17 cellular contexts compared by ENCODE assay signal in the genomic region with DNA sequence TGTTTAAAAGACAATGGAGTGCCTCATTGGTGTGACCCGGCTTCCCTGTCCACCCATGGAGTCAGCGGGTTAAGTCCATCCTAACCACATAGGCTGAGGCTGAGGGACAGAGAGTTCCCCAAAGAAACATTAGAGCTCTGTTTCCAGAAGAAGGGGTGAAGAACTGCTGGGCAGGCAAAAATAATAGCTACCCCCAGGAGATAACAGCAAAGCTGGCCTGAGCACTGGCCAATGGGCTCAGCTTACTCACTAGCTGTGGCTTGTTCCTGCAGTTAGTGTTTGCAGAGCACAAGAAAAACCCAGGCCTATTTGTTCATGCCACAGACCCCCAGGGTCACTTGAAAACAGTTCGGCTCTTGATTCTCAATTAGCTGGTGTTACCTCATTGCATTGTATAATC.
A peak's percentile ranks its signal among the peaks of the same experiment; 100 is the strongest.
DNase-seq lines count a peak whose midpoint lies in the region; ATAC-seq and TF ChIP-seq lines count a peak whose summit lies in the region.
"Had no signal": no experiment of that assay in that cellular context is flagged by ENCODE, and none has a peak within 500 bp of the region (broad histone marks: within the 10 kb centered on the region; RNA-seq: fewer than 3 reads in every experiment).

No MANE protein-coding gene starts in this region.

- DNase-seq in neural progenitor cell (ENCODE audit: low spot score) (no peak), NCI-H82 (lab: John Stamatoyannopoulos, UW) (no peak), LoVo (ENCODE audit: low spot score) (no peak)
- no peak for DNase-seq in activated CD8-positive, alpha-beta T cell treated with anti-CD3 and anti-CD28 coated beads, Interleukin-2, amount 10 ng/mL, durations not matched to agents 7 days and 5 days
- DNase-seq: ACHN; BE2C; C1 segment of cervical spinal cord; Caco-2; CD4-positive, CD25-positive, alpha-beta regulatory T cell; CD8-positive, alpha-beta memory T cell; GOT3; H7 had no signal

- POLR2A ChIA-PET in activated CD8-positive, alpha-beta T cell treated with anti-CD3 and anti-CD28 coated beads, Interleukin-2, amount 10 ng/mL, durations not matched to agents 7 days and 5 days (lab: Charles Lee): no interaction called here

- peaks cover 7% of the 10 kb centered on the region for H3F3A ChIP-seq in neural progenitor cell (ENCODE audit: low read depth)

- H3K27me3 ChIP-seq in neural progenitor cell (peaks cover 78% of the 10 kb centered on the region), skeletal muscle tissue (ENCODE audit: control insufficient read depth in 3 of 3, insufficient read depth in 3 of 3, low read length in 3 of 3) (no peaks in the 10 kb centered on the region)
- H3K27me3 ChIP-seq: BE2C had no signal

- peaks cover 2% of the 10 kb centered on the region for H3K27me3 Mint-ChIP-seq in brain
- peaks cover 5% of the 10 kb centered on the region for H3K27me3 Mint-ChIP-seq in neural progenitor cell (ENCODE audit: insufficient read depth, low read depth)
- H3K27me3 Mint-ChIP-seq in activated CD8-positive, alpha-beta T cell treated with anti-CD3 and anti-CD28 coated beads, Interleukin-2, amount 10 ng/mL, durations not matched to agents 7 days and 5 days (ENCODE audit: low read depth): no peaks in the 10 kb centered on the region
- H3K27me3 Mint-ChIP-seq: CD4-positive, CD25-positive, alpha-beta regulatory T cell; CD8-positive, alpha-beta memory T cell had no signal

- no peaks in the 10 kb centered on the region for H3K79me2 ChIP-seq in neural progenitor cell (ENCODE audit: low read depth)

- H3K4me1 ChIP-seq in neural progenitor cell: peaks cover 11% of the 10 kb centered on the region
- peaks cover 7 to 22% (median 16%) of the 10 kb centered on the region in 3 donors for H3K4me1 ChIP-seq in skeletal muscle tissue (ENCODE audit: control insufficient read depth in 3 of 3, insufficient read depth in 3 of 3, low read length in 3 of 3)
- H3K4me1 ChIP-seq: BE2C, Caco-2 had no signal

- H3K36me3 Mint-ChIP-seq in brain (peaks cover 29% of the 10 kb centered on the region), neural progenitor cell (peaks cover 10% of the 10 kb centered on the region)
- no peaks in the 10 kb centered on the region for H3K36me3 Mint-ChIP-seq in activated CD8-positive, alpha-beta T cell treated with anti-CD3 and anti-CD28 coated beads, Interleukin-2, amount 10 ng/mL, durations not matched to agents 7 days and 5 days (ENCODE audit: low read depth)
- H3K36me3 Mint-ChIP-seq: CD4-positive, CD25-positive, alpha-beta regulatory T cell had no signal

- H3K9ac ChIP-seq in neural progenitor cell (no peak overlapping the region), skeletal muscle tissue (ENCODE audit: low read depth in 1 of 3, low read length in 3 of 3) (no peak overlapping the region)

- H3K27ac Mint-ChIP-seq in brain (peak overlapping the region in 4 of 5 experiments; percentile 48 to 80 (median 64)), neural progenitor cell (peak overlapping the region; percentile 78)
- no peak overlapping the region for H3K27ac Mint-ChIP-seq in activated CD8-positive, alpha-beta T cell treated with anti-CD3 and anti-CD28 coated beads, Interleukin-2, amount 10 ng/mL, durations not matched to agents 7 days and 5 days
- H3K27ac Mint-ChIP-seq: CD4-positive, CD25-positive, alpha-beta regulatory T cell; CD8-positive, alpha-beta memory T cell had no signal

- no peak for ATAC-seq in HG02981 (IDR thresholded peaks at IDR 0.05; ENCODE audit: unreplicated experiment)
- ATAC-seq in activated CD8-positive, alpha-beta T cell treated with anti-CD3 and anti-CD28 coated beads, Interleukin-2, amount 10 ng/mL, durations not matched to agents 7 days and 5 days: no peak

- H3K9me3 Mint-ChIP-seq in brain (peaks cover 0 to 9% (median 2%) of the 10 kb centered on the region in 5 experiments), neural progenitor cell (peaks cover 11% of the 10 kb centered on the region)
- no peaks in the 10 kb centered on the region for H3K9me3 Mint-ChIP-seq in activated CD8-positive, alpha-beta T cell treated with anti-CD3 and anti-CD28 coated beads, Interleukin-2, amount 10 ng/mL, durations not matched to agents 7 days and 5 days (ENCODE audit: insufficient read depth)

- CTCF ChIA-PET in activated CD8-positive, alpha-beta T cell treated with anti-CD3 and anti-CD28 coated beads, Interleukin-2, amount 10 ng/mL, durations not matched to agents 7 days and 5 days (lab: Charles Lee): no interaction called here

- H3K9me3 ChIP-seq in neural progenitor cell (ENCODE audit: low read depth) (peaks cover 6% of the 10 kb centered on the region), skeletal muscle tissue (ENCODE audit: control insufficient read depth in 3 of 3, low read length in 3 of 3) (peaks cover 0 to 5% (median 4%) of the 10 kb centered on the region in 3 donors)
- H3K9me3 ChIP-seq: BE2C, Caco-2 had no signal

- no peak overlapping the region for H3K4me3 ChIP-seq in neural progenitor cell
- H3K4me3 ChIP-seq in skeletal muscle tissue (ENCODE audit: low read length in 3 of 3): no peak overlapping the region

- peak overlapping the region; percentile 92 for H3K27ac ChIP-seq in VCaP
- no peak overlapping the region for H3K27ac ChIP-seq in neural progenitor cell
- H3K27ac ChIP-seq in skeletal muscle tissue (ENCODE audit: low read depth, low read length): peak overlapping the region; percentile 22
- H3K27ac ChIP-seq: HL-60 had no signal

- TF ChIP-seq CTCF in VCaP (conservative IDR thresholded peaks at IDR 0.05) (no peak), brain (conservative IDR thresholded peaks at IDR 0.05) (no peak), neural progenitor cell (IDR thresholded peaks at IDR 0.05) (no peak)

- H3K36me3 ChIP-seq in neural progenitor cell (no peaks in the 10 kb centered on the region), skeletal muscle tissue (ENCODE audit: control insufficient read depth in 3 of 3, insufficient read depth in 3 of 3, low read length in 3 of 3) (peaks cover 3 to 6% (median 5%) of the 10 kb centered on the region in 3 donors)
- H3K36me3 ChIP-seq: BE2C had no signal

- peaks cover 8% of the 10 kb centered on the region for H4K20me1 ChIP-seq in neural progenitor cell (ENCODE audit: low read depth)

- H3K4me2 ChIP-seq in neural progenitor cell: no peak overlapping the region

- no peak overlapping the region for H2AFZ ChIP-seq in neural progenitor cell (replicated peaks)

- H3K4me1 Mint-ChIP-seq in brain: peaks cover 49% of the 10 kb centered on the region
- H3K4me1 Mint-ChIP-seq in neural progenitor cell: peaks cover 39% of the 10 kb centered on the region
- H3K4me1 Mint-ChIP-seq in activated CD8-positive, alpha-beta T cell treated with anti-CD3 and anti-CD28 coated beads, Interleukin-2, amount 10 ng/mL, durations not matched to agents 7 days and 5 days (ENCODE audit: low read depth): peaks cover under 1% of the 10 kb centered on the region
- H3K4me1 Mint-ChIP-seq: CD4-positive, CD25-positive, alpha-beta regulatory T cell; CD8-positive, alpha-beta memory T cell had no signal

- H3K4me3 Mint-ChIP-seq in brain: no peak overlapping the region
- H3K4me3 Mint-ChIP-seq in neural progenitor cell: no peak overlapping the region
- H3K4me3 Mint-ChIP-seq in activated CD8-positive, alpha-beta T cell treated with anti-CD3 and anti-CD28 coated beads, Interleukin-2, amount 10 ng/mL, durations not matched to agents 7 days and 5 days: no peak overlapping the region
- H3K4me3 Mint-ChIP-seq: CD4-positive, CD25-positive, alpha-beta regulatory T cell; CD8-positive, alpha-beta memory T cell had no signal
